Comparison of ENCODE assay signal across 3 cellular contexts in the genomic region with DNA sequence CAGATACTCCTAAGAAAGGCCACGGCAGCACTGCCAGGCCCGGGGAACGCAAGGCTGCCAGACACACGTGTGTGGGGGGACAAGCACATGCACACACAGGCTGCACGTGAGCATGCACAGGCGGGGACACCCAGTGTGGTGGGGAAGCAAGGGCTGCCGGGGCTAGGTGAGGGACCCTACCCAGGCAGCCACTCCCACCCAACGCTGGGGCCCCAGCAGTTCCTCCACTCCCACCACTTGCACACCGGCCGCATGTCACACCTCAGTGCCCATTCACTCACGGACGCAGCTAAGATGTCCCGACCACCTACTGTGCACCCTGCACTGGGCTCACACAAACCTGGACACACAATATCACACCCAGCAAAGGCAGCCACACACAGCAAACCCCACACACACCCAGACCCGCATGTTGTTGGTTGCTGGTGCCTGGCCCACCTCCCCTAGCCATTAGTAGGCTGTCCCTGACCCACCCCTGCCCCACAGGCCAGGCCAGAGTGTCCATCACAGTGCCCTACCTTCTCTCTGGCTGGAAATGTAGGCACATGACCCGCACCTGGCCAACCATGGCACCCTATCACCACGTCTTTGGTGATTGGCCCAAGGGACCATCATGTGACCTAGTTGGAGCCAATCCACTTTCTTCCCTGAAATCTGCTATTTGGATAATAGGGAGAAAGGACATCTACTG.
A peak's percentile ranks its signal among the peaks of the same experiment; 100 is the strongest.
TF ChIP-seq lines count a peak whose summit lies in the region.

No MANE protein-coding gene starts in this region.

TF ChIP-seq in A549, 52 proteins besides CTCF, POLR2A, EP300 and RAD21:
- peak; percentile 74 for TF ChIP-seq USF2 (IDR thresholded peaks at IDR 0.05)
- TF ChIP-seq, protein P1, sequence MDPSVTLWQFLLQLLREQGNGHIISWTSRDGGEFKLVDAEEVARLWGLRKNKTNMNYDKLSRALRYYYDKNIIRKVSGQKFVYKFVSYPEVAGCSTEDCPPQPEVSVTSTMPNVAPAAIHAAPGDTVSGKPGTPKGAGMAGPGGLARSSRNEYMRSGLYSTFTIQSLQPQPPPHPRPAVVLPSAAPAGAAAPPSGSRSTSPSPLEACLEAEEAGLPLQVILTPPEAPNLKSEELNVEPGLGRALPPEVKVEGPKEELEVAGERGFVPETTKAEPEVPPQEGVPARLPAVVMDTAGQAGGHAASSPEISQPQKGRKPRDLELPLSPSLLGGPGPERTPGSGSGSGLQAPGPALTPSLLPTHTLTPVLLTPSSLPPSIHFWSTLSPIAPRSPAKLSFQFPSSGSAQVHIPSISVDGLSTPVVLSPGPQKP (IDR thresholded peaks at IDR 0.05; ENCODE audit: low read depth, low read length): no peak
TF ChIP-seq in A549: peak in this region for 1.

TF ChIP-seq in HEK293, 187 proteins besides CTCF, POLR2A, EP300 and RAD21:
- peak; percentile 39 for TF ChIP-seq GLIS2 (tag by site-specific recombination; IDR thresholded peaks at IDR 0.05)
- TF ChIP-seq ZNF518A (tag by site-specific recombination; conservative IDR thresholded peaks at IDR 0.05; ENCODE audit: low read depth): no peak

TF ChIP-seq in K562, 482 proteins besides CTCF, POLR2A, EP300 and RAD21:
- TF ChIP-seq ARID1B (IDR thresholded peaks at IDR 0.05) (no peak), RAD51 (IDR thresholded peaks at IDR 0.05; ENCODE audit: borderline replicate concordance, low read depth) (peak; percentile 76), SIN3B (IDR thresholded peaks at IDR 0.05; ENCODE audit: low read depth) (no peak), PKNOX1 (IDR thresholded peaks at IDR 0.05) (peak; percentile 44; the same call in 1 of the 2 replicates), USF1 (CRISPR knock-in tag; IDR thresholded peaks at IDR 0.05) (peak; percentile 90), E2F6 (IDR thresholded peaks at IDR 0.05; ENCODE audit: borderline replicate concordance in 1 of 2, extremely low read depth in 1 of 2, insufficient read depth in 1 of 2, insufficient read length in 1 of 2, low read depth in 1 of 2, low read length in 1 of 2, poor library complexity in 1 of 2, severe bottlenecking in 1 of 2) (peak in 1 of 2 experiments; percentile 7), ZC3H4 (CRISPR knock-in tag; IDR thresholded peaks at IDR 0.05; ENCODE audit: borderline replicate concordance) (no peak), USF2 (CRISPR knock-in tag; IDR thresholded peaks at IDR 0.05) (peak; percentile 85), CBX3 (IDR thresholded peaks at IDR 0.05; ENCODE audit: borderline replicate concordance in 1 of 2, low read length in 2 of 2) (no peak), ZNF586 (CRISPR knock-in tag; conservative IDR thresholded peaks at IDR 0.05) (no peak), TFE3 (CRISPR knock-in tag; IDR thresholded peaks at IDR 0.05) (peak; percentile 45), PBX2 (CRISPR knock-in tag; IDR thresholded peaks at IDR 0.05; ENCODE audit: low read depth) (no peak), PBX2 (tag; conservative IDR thresholded peaks at IDR 0.05; ENCODE audit: low read depth) (no peak), PYGO2 (tag; IDR thresholded peaks at IDR 0.05) (no peak), ZKSCAN3 (CRISPR knock-in tag; IDR thresholded peaks at IDR 0.05) (no peak), MAX (CRISPR knock-in tag; IDR thresholded peaks at IDR 0.05) (0 out of 2 replicates have a peak, but pooled peaks have one; percentile 9), KDM4B (IDR thresholded peaks at IDR 0.05; ENCODE audit: borderline replicate concordance in 2 of 2, low read depth in 1 of 2) (no peak), ZNF347 (CRISPR knock-in tag; IDR thresholded peaks at IDR 0.05; ENCODE audit: low read depth) (no peak), CBFA2T2 (conservative IDR thresholded peaks at IDR 0.05) (peak; percentile 12; the same call in 1 of the 2 replicates), NFATC3 (IDR thresholded peaks at IDR 0.05) (no peak)
TF ChIP-seq in K562: peak in this region for 8.
